ENCODE assay signal across 9 cellular contexts in genomic region chr2:174771631-174772491, GRCh38. TPM values are rescaled to one million over a fixed set of nuclear protein-coding genes. Genes with fewer than 3 reads are reported as not detected.
DNase-seq lines count a peak whose midpoint lies in the region; ATAC-seq and TF ChIP-seq lines count a peak whose summit lies in the region.
"Had no signal": no experiment of that assay in that cellular context is flagged by ENCODE, and none has a peak within 500 bp of the region (broad histone marks: within the 10 kb centered on the region; RNA-seq: fewer than 3 reads in every experiment).

No MANE protein-coding gene starts in this region.

- no peaks in the 10 kb centered on the region for H3K36me3 ChIP-seq in brain microvascular endothelial cell (replicated peaks)
- H3K36me3 ChIP-seq in gastrocnemius medialis = no peaks in the 10 kb centered on the region

- ATAC-seq in gastrocnemius medialis = peak; percentile 83 to 90

- TF ChIP-seq POLR2A in gastrocnemius medialis (IDR thresholded peaks at IDR 0.05) = no peak

- peak; percentile 80 for TF ChIP-seq CTCF in GM20000 (IDR thresholded peaks at IDR 0.05; ENCODE audit: extremely low read depth, missing control alignments)
- TF ChIP-seq CTCF in brain microvascular endothelial cell (IDR thresholded peaks at IDR 0.05; ENCODE audit: low read depth, low read length, missing control alignments) = peak; percentile 92
- peak; percentile 61 to 83 (median 76) for TF ChIP-seq CTCF in gastrocnemius medialis (IDR thresholded peaks at IDR 0.05 in 4 of 5, conservative IDR thresholded peaks at IDR 0.05 in 1 of 5)

- H3K27ac ChIP-seq in brain microvascular endothelial cell (no peak overlapping the region), gastrocnemius medialis (peak overlapping the region in 2 of 4 donors; percentile 15 to 37)

- H3K27me3 ChIP-seq in brain microvascular endothelial cell (replicated peaks) = no peaks in the 10 kb centered on the region
- H3K27me3 ChIP-seq in gastrocnemius medialis = no peaks in the 10 kb centered on the region

- H3K4me3 ChIP-seq in brain microvascular endothelial cell (ENCODE audit: low read depth, low read length) = no peak overlapping the region
- H3K4me3 ChIP-seq in gastrocnemius medialis = no peak overlapping the region

- DNase-seq in COR-L47 (lab: John Stamatoyannopoulos, UW) = peak; percentile 59
- peak; percentile 63 for DNase-seq in GM20000 (ENCODE audit: low spot score)
- peak; percentile 85 for DNase-seq in HuH-7.5 (ENCODE audit: low spot score)
- DNase-seq in RKO (ENCODE audit: low spot score) = peak; percentile 65
- peak; percentile 77 for DNase-seq in brain microvascular endothelial cell
- peak; percentile 86 for DNase-seq in iPS DF 19.7 (ENCODE audit: low read depth, low spot score)
- peak; percentile 44 to 56 for DNase-seq in gastrocnemius medialis
- no peak for DNase-seq in mesenteric fat pad (ENCODE audit: low spot score)
- DNase-seq: activated B cell treated with CpG ODN at 0.5 μM for 24 hours had no signal

- no peaks in the 10 kb centered on the region for H3K9me3 ChIP-seq in gastrocnemius medialis

- peaks cover 6 to 8% of the 10 kb centered on the region in 2 donors for H3K4me1 ChIP-seq in gastrocnemius medialis

- in situ Hi-C loops in brain microvascular endothelial cell (cut with HindIII; ENCODE audit: low pct_ligation_motif_present, low sequenced_read_pairs) (loop anchor here (10.0 kb wide), 1 partner anchor 213 kb away; no protein-coding TSS in a partner anchor), gastrocnemius medialis (cut with MboI; ENCODE audit: low sequenced_read_pairs in 4 of 4) (loop anchor here (5.0 to 10.0 kb wide), 2 partner anchors 213 to 215 kb away; no protein-coding TSS in a partner anchor)

- intact Hi-C loops in gastrocnemius medialis (cut with DNase I; ENCODE audit: low total_unique reads) = loop anchor here (2.0 kb wide), 1 partner anchor 213 kb away; no protein-coding TSS in a partner anchor

RNA-seq across cellular contexts. Expression of gene CHRNA1, which starts 7.6 kb away (rescaled TPM):
- total RNA-seq in gastrocnemius medialis (100 to 1,000 TPM in 2 of 4 donors, 10 to 100 TPM in 2; 84.6 to 306 (median 185) TPM), mesenteric fat pad (0.22 TPM)
- total RNA-seq: activated B cell treated with CpG ODN at 0.5 μM for 24 hours had no signal

Comparison
In these comparisons a context has a peak if more than half of its experiments do, and no peak if none do; other contexts are left out.
1. RNA of gene CHRNA1, which starts 7.6 kb away (total RNA-seq): 84.6 to 306 TPM in gastrocnemius medialis; 0.22 TPM in mesenteric fat pad (single experiment); every median in the first group is over 10 times any median in the second.
2. Peak in every context shown above with its lines, with median percentiles within 50 percentile points of each other: CTCF ChIP-seq.